ENCODE assay signal across 8 cellular contexts in the genomic region with DNA sequence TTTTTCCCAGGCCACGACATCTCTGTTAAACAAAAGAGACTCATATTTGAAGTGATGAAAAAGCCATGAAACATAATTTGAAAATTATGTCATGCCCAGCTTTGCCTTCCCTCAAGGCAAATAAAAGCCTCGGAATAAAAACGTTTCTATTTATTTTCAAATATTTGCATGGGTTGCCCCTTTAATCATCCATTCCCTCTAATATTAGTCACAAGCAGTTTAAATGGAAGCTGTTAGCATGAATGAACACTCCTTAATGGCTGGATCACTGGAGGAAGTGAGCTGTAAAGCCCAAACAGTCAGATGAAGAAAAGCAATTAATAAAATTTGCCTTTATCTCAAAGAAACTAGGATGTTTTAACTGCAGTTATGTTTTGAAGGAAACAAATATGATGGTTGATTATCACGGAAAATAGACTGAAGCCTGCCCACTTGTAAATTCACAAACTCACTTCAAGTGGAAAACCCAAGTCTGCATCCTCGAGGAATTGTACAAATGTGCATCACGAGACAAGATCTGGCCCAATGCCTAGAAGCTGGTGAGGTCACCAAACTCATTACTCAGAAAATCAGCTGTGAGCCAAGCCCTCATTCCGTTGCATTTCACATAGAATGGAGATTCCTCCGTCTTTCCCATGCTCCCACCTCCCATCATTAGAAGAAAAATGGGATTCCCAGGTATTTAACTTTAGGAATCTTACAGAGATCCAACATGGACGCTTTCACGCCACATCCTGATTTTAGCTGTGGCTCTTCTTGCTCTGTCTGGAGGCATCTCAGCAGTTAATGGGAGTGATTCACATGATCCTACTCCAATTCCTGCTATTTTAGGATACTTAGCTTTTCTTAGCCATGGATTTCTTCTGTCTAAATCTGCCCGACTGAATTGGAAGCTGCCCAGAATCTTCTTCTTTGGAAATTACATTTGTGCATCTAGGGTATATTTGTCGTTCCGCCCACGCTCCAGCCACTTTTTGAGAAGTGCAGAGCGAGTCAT.
DNase-seq lines count a peak whose midpoint lies in the region; ATAC-seq and TF ChIP-seq lines count a peak whose summit lies in the region.

No MANE protein-coding gene starts in this region.

- H4K5ac ChIP-seq in IMR-90 (ENCODE audit: low read depth, low read length), result peak overlapping the region; percentile 38; the same call in 1 of the 2 replicates

- no peak overlapping the region for H3K27ac Mint-ChIP-seq in activated T-helper 1 cell treated with anti-CD3 and anti-CD28 coated beads, Interleukin-12 subunit alpha, Interleukin-12 subunit beta, Interleukin-2, Interleukin-4 antibody, amounts not matched to agents 30 ng/mL and 10 ng/mL and 1 ng/mL, durations not matched to agents 14 hours and 24 hours and 36 hours

- H3K4me1 Mint-ChIP-seq in activated T-helper 1 cell treated with anti-CD3 and anti-CD28 coated beads, Interleukin-12 subunit alpha, Interleukin-12 subunit beta, Interleukin-2, Interleukin-4 antibody, amounts not matched to agents 30 ng/mL and 10 ng/mL and 1 ng/mL, durations not matched to agents 14 hours and 24 hours and 36 hours (ENCODE audit: low read depth), result no peaks in the 10 kb centered on the region

- H2AFZ ChIP-seq in IMR-90 (replicated peaks; ENCODE audit: low read length, poor library complexity), result peak overlapping the region; percentile 53
- peak overlapping the region; percentile 55 for H2AFZ ChIP-seq in mammary epithelial cell (ENCODE audit: low read depth, low read length)

- peak overlapping the region; percentile 6; the same call in 1 of the 3 replicates for H2BK15ac ChIP-seq in IMR-90 (ENCODE audit: low read depth, low read length)

- BruUV-seq in IMR-90 (replicated peaks; lab: Mats Ljungman, UMichigan) (no TSS peak), mammary epithelial cell (replicated peaks; lab: Mats Ljungman, UMichigan) (TSS peak; percentile 89)

- no peak overlapping the region for H3K56ac ChIP-seq in IMR-90 (ENCODE audit: extremely low read depth, insufficient read depth, low read length)

- peaks cover 5% of the 10 kb centered on the region for H3K27me3 Mint-ChIP-seq in activated T-helper 1 cell treated with anti-CD3 and anti-CD28 coated beads, Interleukin-12 subunit alpha, Interleukin-12 subunit beta, Interleukin-2, Interleukin-4 antibody, amounts not matched to agents 30 ng/mL and 10 ng/mL and 1 ng/mL, durations not matched to agents 14 hours and 24 hours and 36 hours (ENCODE audit: insufficient read depth)

- H3K27me3 ChIP-seq in IMR-90 (ENCODE audit: control insufficient read depth, insufficient read depth, low read length) (no peaks in the 10 kb centered on the region), mammary epithelial cell (ENCODE audit: insufficient read depth, low read length) (no peaks in the 10 kb centered on the region)

- ATAC-seq in IMR-90 (ENCODE audit: low read depth), result peak; percentile 78

- no peaks in the 10 kb centered on the region for H3K79me1 ChIP-seq in IMR-90 (ENCODE audit: low read depth in 1 of 2, low read length in 2 of 2)

- H3K4me1 ChIP-seq in IMR-90 (ENCODE audit: control insufficient read depth, insufficient read depth, low read length) (peaks cover 7% of the 10 kb centered on the region), mammary epithelial cell (ENCODE audit: insufficient read depth, low read length) (peaks cover 20% of the 10 kb centered on the region)

- H3K9ac ChIP-seq in IMR-90 (ENCODE audit: low read depth, low read length), result no peak overlapping the region
- peak overlapping the region; percentile 46 for H3K9ac ChIP-seq in mammary epithelial cell (ENCODE audit: insufficient read depth, low read length)

- peak overlapping the region; percentile 35; the same call in 1 of the 2 replicates for H3K4me3 ChIP-seq in IMR-90 (ENCODE audit: insufficient read depth, low read depth, low read length)
- H3K4me3 ChIP-seq in mammary epithelial cell (replicated peaks in 1 of 3; ENCODE audit: insufficient read depth in 1 of 3, low read depth in 2 of 3, low read length in 3 of 3), result peak overlapping the region in 1 of 3 experiments; percentile 12

- peak overlapping the region; percentile 43; the same call in 1 of the 2 replicates for H3K23ac ChIP-seq in IMR-90 (ENCODE audit: low read depth, low read length)

- POLR2A ChIA-PET in IMR-90 (lab: Charles Lee; ENCODE audit: unreplicated experiment), result interaction anchor here (0.8 kb wide), 1 partner anchor 264 kb away, joined by 3 read pairs; no protein-coding TSS in a partner anchor

- H3K9me3 Mint-ChIP-seq in activated T-helper 1 cell treated with anti-CD3 and anti-CD28 coated beads, Interleukin-12 subunit alpha, Interleukin-12 subunit beta, Interleukin-2, Interleukin-4 antibody, amounts not matched to agents 30 ng/mL and 10 ng/mL and 1 ng/mL, durations not matched to agents 14 hours and 24 hours and 36 hours, result no peaks in the 10 kb centered on the region

- H3K4me3 Mint-ChIP-seq in activated T-helper 1 cell treated with anti-CD3 and anti-CD28 coated beads, Interleukin-12 subunit alpha, Interleukin-12 subunit beta, Interleukin-2, Interleukin-4 antibody, amounts not matched to agents 30 ng/mL and 10 ng/mL and 1 ng/mL, durations not matched to agents 14 hours and 24 hours and 36 hours, result no peak overlapping the region

- H2BK120ac ChIP-seq in IMR-90 (ENCODE audit: low read depth, low read length), result peak overlapping the region; percentile 65; the same call in 1 of the 2 replicates

- H3K4me2 ChIP-seq in IMR-90 (ENCODE audit: low read depth, low read length) (peak overlapping the region; percentile 94), mammary epithelial cell (ENCODE audit: insufficient read depth, low read depth, low read length) (peak overlapping the region; percentile 76)

- H4K8ac ChIP-seq in IMR-90 (ENCODE audit: low read depth in 2 of 2, low read length in 2 of 2), result peak overlapping the region in 1 of 2 experiments; percentile 35; a peak in 1 of 4 replicates

- H2AK9ac ChIP-seq in IMR-90 (replicated peaks; ENCODE audit: low read depth, low read length, poor library complexity), result no peak overlapping the region

- no peak for TF ChIP-seq POLR2A in IMR-90 (IDR thresholded peaks at IDR 0.05; ENCODE audit: low read depth, low read length)

- H3K36me3 ChIP-seq in IMR-90 (ENCODE audit: control insufficient read depth, insufficient read depth, low read length), result no peaks in the 10 kb centered on the region
- H3K36me3 ChIP-seq in mammary epithelial cell (ENCODE audit: insufficient read depth, low read length), result no peaks in the 10 kb centered on the region

- H2BK20ac ChIP-seq in IMR-90 (ENCODE audit: low read depth, low read length), result peak overlapping the region; percentile 52; the same call in 1 of the 2 replicates

- DNase-seq in IMR-90 (peak; percentile 95), mammary epithelial cell (peak; percentile 89), kidney glomerular epithelial cell (lab: John Stamatoyannopoulos, UW) (peak; percentile 91), SK-N-DZ (ENCODE audit: low spot score) (no peak), 8988T (no peak)
- no peak for DNase-seq in activated T-cell treated with anti-CD3 and anti-CD28 coated beads, Interleukin-2, amount 50 U/mL, for 1 hour
- DNase-seq in activated T-helper 1 cell treated with anti-CD3 and anti-CD28 coated beads, Interleukin-12 subunit alpha, Interleukin-12 subunit beta, Interleukin-2, Interleukin-4 antibody, amounts not matched to agents 30 ng/mL and 10 ng/mL and 1 ng/mL, durations not matched to agents 14 hours and 24 hours and 36 hours (ENCODE audit: low spot score), result no peak

- CTCF ChIA-PET in IMR-90 (lab: Yijun Ruan, JAX) (interaction anchor here (0.6 to 1.1 kb wide), 2 partner anchors 10 to 46 kb away, joined by 3 read pairs; no protein-coding TSS in a partner anchor), mammary epithelial cell (lab: Charles Lee; ENCODE audit: low non-redundant PET) (no interaction called here)

- WGBS in IMR-90 (ENCODE audit: extremely low coverage in 2 of 2, insufficient read length in 1 of 2), 2 experiments, result no CpG with 5 or more reads among the region's 15 CpGs
- 18% methylated on average over 15 of the region's 15 CpGs for WGBS in mammary epithelial cell (ENCODE audit: low coverage, missing lambda C conversion rate)

- in situ Hi-C loops in IMR-90 (cut with MboI; ENCODE audit: low sequenced_read_pairs), result no loop called here
- in situ Hi-C loops in mammary epithelial cell (cut with MboI; ENCODE audit: low sequenced_read_pairs in 2 of 2), result no loop called here

- H3K27ac ChIP-seq in IMR-90 (ENCODE audit: insufficient read depth, low read length) (peak overlapping the region; percentile 43; the same call in 1 of the 2 replicates), mammary epithelial cell (ENCODE audit: insufficient read depth, low read depth, low read length) (peak overlapping the region; percentile 78), temporal lobe (ENCODE audit: low read depth, low read length) (peak overlapping the region; percentile 76)

- no peak for TF ChIP-seq CTCF in IMR-90 (conservative IDR thresholded peaks at IDR 0.05; ENCODE audit: low read depth, low read length)
- no peak for TF ChIP-seq CTCF in mammary epithelial cell (conservative IDR thresholded peaks at IDR 0.05 in 1 of 2, IDR thresholded peaks at IDR 0.05 in 1 of 2; ENCODE audit: extremely low read depth in 1 of 2, insufficient read depth in 1 of 2, low read depth in 1 of 2, low read length in 2 of 2)

- peaks cover 10% of the 10 kb centered on the region; the same call in 1 of the 2 replicates for H3K9me1 ChIP-seq in IMR-90 (ENCODE audit: insufficient read depth, low read length)

- H3K18ac ChIP-seq in IMR-90 (ENCODE audit: low read depth, low read length), result peak overlapping the region; percentile 71

- H3K79me2 ChIP-seq in mammary epithelial cell (ENCODE audit: insufficient read depth, low read length), result no peaks in the 10 kb centered on the region

- H2BK5ac ChIP-seq in IMR-90 (ENCODE audit: low read depth, low read length, poor library complexity, severe bottlenecking), result peak overlapping the region; percentile 71

- no peak overlapping the region for H4K91ac ChIP-seq in IMR-90 (ENCODE audit: insufficient read depth, low read depth, low read length)

- peak overlapping the region; percentile 48; the same call in 1 of the 2 replicates for H3K4ac ChIP-seq in IMR-90 (ENCODE audit: low read depth, low read length)

- H3K36me3 Mint-ChIP-seq in activated T-helper 1 cell treated with anti-CD3 and anti-CD28 coated beads, Interleukin-12 subunit alpha, Interleukin-12 subunit beta, Interleukin-2, Interleukin-4 antibody, amounts not matched to agents 30 ng/mL and 10 ng/mL and 1 ng/mL, durations not matched to agents 14 hours and 24 hours and 36 hours (ENCODE audit: low read depth), result no peaks in the 10 kb centered on the region

- no peaks in the 10 kb centered on the region for H4K20me1 ChIP-seq in IMR-90 (ENCODE audit: insufficient read depth, low read length)
- H4K20me1 ChIP-seq in mammary epithelial cell (ENCODE audit: insufficient read depth, low read length), result no peaks in the 10 kb centered on the region

- TF ChIP-seq RAD21 in IMR-90 (IDR thresholded peaks at IDR 0.05; ENCODE audit: low read length), result no peak

- H3K14ac ChIP-seq in IMR-90 (replicated peaks; ENCODE audit: low read depth, low read length), result peak overlapping the region; percentile 31; the same call in 1 of the 2 replicates

- dilution Hi-C loops in IMR-90 (cut with HindIII; ENCODE audit: low sequenced_read_pairs, unreplicated experiment), result no loop called here
- dilution Hi-C loops in mammary epithelial cell (cut with HindIII; ENCODE audit: low sequenced_read_pairs), result no loop called here

- H2AK5ac ChIP-seq in IMR-90 (ENCODE audit: low read depth, low read length), result no peak overlapping the region

- intact Hi-C loops in IMR-90 (cut with micrococcal nuclease) (loop anchor here (2.0 to 10.0 kb wide), 2 partner anchors 48 to 268 kb away; no protein-coding TSS in a partner anchor), mammary epithelial cell (cut with micrococcal nuclease) (loop anchor here (2.0 kb wide), 1 partner anchor 26 kb away; no protein-coding TSS in a partner anchor)
- intact Hi-C loops in activated T-helper 1 cell treated with anti-CD3 and anti-CD28 coated beads, Interleukin-12 subunit alpha, Interleukin-12 subunit beta, Interleukin-2, Interleukin-4 antibody, amounts not matched to agents 30 ng/mL and 10 ng/mL and 1 ng/mL, durations not matched to agents 14 hours and 24 hours and 36 hours (cut with micrococcal nuclease), result no loop called here

- H3K9me3 ChIP-seq in IMR-90 (ENCODE audit: control insufficient read depth, insufficient read depth, low read length) (no peaks in the 10 kb centered on the region), mammary epithelial cell (replicated peaks; ENCODE audit: insufficient read depth, low read length) (no peaks in the 10 kb centered on the region)

Comparison
In these comparisons a context has a peak if more than half of its experiments do, and no peak if none do; other contexts are left out.
1. DNase-seq: peak in IMR-90 (single experiment), mammary epithelial cell (single experiment) and kidney glomerular epithelial cell (single experiment); none in activated T-cell treated with anti-CD3 and anti-CD28 coated beads, Interleukin-2, amount 50 U/mL, for 1 hour (single experiment), activated T-helper 1 cell treated with anti-CD3 and anti-CD28 coated beads, Interleukin-12 subunit alpha, Interleukin-12 subunit beta, Interleukin-2, Interleukin-4 antibody, amounts not matched to agents 30 ng/mL and 10 ng/mL and 1 ng/mL, durations not matched to agents 14 hours and 24 hours and 36 hours (single experiment), SK-N-DZ (single experiment) and 8988T (single experiment).
2. Peak in every context shown above with its lines, with median percentiles within 50 percentile points of each other: H3K27ac ChIP-seq.